Comparison of ENCODE assay signal across 30 cellular contexts in genomic region chr22:43878831-43879550, GRCh38. TPM values are rescaled to one million over a fixed set of nuclear protein-coding genes. Genes with fewer than 3 reads are reported as not detected.
"Had no signal": no experiment of that assay in that cellular context is flagged by ENCODE, and none has a peak within 500 bp of the region (broad histone marks: within the 10 kb centered on the region; RNA-seq: fewer than 3 reads in every experiment).

No MANE protein-coding gene starts in this region.

- H3K27me3 ChIP-seq: pancreas, vagina had no signal

- H3K4me1 Mint-ChIP-seq: activated CD4-positive, alpha-beta memory T cell treated with anti-CD3 and anti-CD28 coated beads, Interleukin-2, amount 10 ng/mL, durations not matched to agents 7 days and 5 days; activated CD4-positive, alpha-beta T cell treated with anti-CD3 and anti-CD28 coated beads, Interleukin-2, amount 10 ng/mL, durations not matched to agents 7 days and 5 days; mesothelial cell of epicardium; nephron progenitor cell had no signal

- H3K36me3 Mint-ChIP-seq: activated naive CD8-positive, alpha-beta T cell treated with anti-CD3 and anti-CD28 coated beads, Interleukin-2, amount 10 ng/mL, durations not matched to agents 7 days and 5 days; mesothelial cell of epicardium; naive B cell; stimulated activated effector memory CD8-positive, alpha-beta T cell treated with anti-CD3 and anti-CD28 coated beads, Interleukin-12 subunit alpha, Interleukin-12 subunit beta, amount 100 ng/mL, for 72 hours; type B pancreatic cell had no signal

- H3K4me3 Mint-ChIP-seq: activated CD4-positive, alpha-beta memory T cell treated with anti-CD3 and anti-CD28 coated beads, Interleukin-2, amount 10 ng/mL, durations not matched to agents 7 days and 5 days; activated CD4-positive, alpha-beta T cell treated with anti-CD3 and anti-CD28 coated beads, Interleukin-2, amount 10 ng/mL, durations not matched to agents 7 days and 5 days; activated naive CD8-positive, alpha-beta T cell treated with anti-CD3 and anti-CD28 coated beads, Interleukin-2, amount 10 ng/mL, durations not matched to agents 7 days and 5 days; mesothelial cell of epicardium; nephron progenitor cell; stimulated activated effector memory CD8-positive, alpha-beta T cell treated with anti-CD3 and anti-CD28 coated beads, Interleukin-12 subunit alpha, Interleukin-12 subunit beta, amount 100 ng/mL, for 72 hours; stimulated activated naive CD8-positive, alpha-beta T cell treated with anti-CD3 and anti-CD28 coated beads, Interleukin-15, Interleukin-2, amounts not matched to agents 100 ng/mL and 50 ng/mL, for 24 hours; T-helper 1 cell treated with Interleukin-12 subunit alpha and Interleukin-12 subunit beta and Interleukin-4 antibody, amounts not matched to agents 30 μg/mL and 1 μg/mL, for 36 hours; type B pancreatic cell had no signal

- H3K27ac ChIP-seq: brain microvascular endothelial cell, esophagus muscularis mucosa, foreskin keratinocyte, heart left ventricle, left ventricle myocardium inferior, pancreas, psoas muscle, vagina had no signal

- H3K9me3 Mint-ChIP-seq: activated CD4-positive, alpha-beta memory T cell treated with anti-CD3 and anti-CD28 coated beads, Interleukin-2, amount 10 ng/mL, durations not matched to agents 7 days and 5 days; activated CD4-positive, alpha-beta T cell treated with anti-CD3 and anti-CD28 coated beads, Interleukin-2, amount 10 ng/mL, durations not matched to agents 7 days and 5 days; activated naive CD8-positive, alpha-beta T cell treated with anti-CD3 and anti-CD28 coated beads, Interleukin-2, amount 10 ng/mL, durations not matched to agents 7 days and 5 days; activated T-helper 2 cell treated with anti-CD3 and anti-CD28 coated beads, Interferon-gamma antibody, Interleukin-2, Interleukin-4, amounts not matched to agents 10 μg/mL and 5 μg/mL and 100 μg/mL, durations not matched to agents 14 hours and 24 hours and 36 hours; mesothelial cell of epicardium; nephron progenitor cell; stimulated activated effector memory CD8-positive, alpha-beta T cell treated with anti-CD3 and anti-CD28 coated beads, Interleukin-12 subunit alpha, Interleukin-12 subunit beta, amount 100 ng/mL, for 72 hours; stimulated activated naive CD8-positive, alpha-beta T cell treated with anti-CD3 and anti-CD28 coated beads, Interleukin-15, Interleukin-2, amounts not matched to agents 100 ng/mL and 50 ng/mL, for 24 hours; T-helper 1 cell treated with Interleukin-12 subunit alpha and Interleukin-12 subunit beta and Interleukin-4 antibody, amounts not matched to agents 30 μg/mL and 1 μg/mL, for 36 hours; type B pancreatic cell had no signal

- H3K4me1 ChIP-seq: esophagus muscularis mucosa, foreskin keratinocyte, heart left ventricle, left ventricle myocardium inferior, pancreas, psoas muscle, vagina had no signal

- DNase-seq: activated CD4-positive, alpha-beta memory T cell treated with anti-CD3 and anti-CD28 coated beads, Interleukin-2, amount 10 ng/mL, durations not matched to agents 7 days and 5 days; activated CD4-positive, alpha-beta T cell treated with anti-CD3 and anti-CD28 coated beads for 1 hour; activated CD4-positive, alpha-beta T cell treated with anti-CD3 and anti-CD28 coated beads, Interleukin-2, amount 10 ng/mL, durations not matched to agents 7 days and 5 days; activated naive CD8-positive, alpha-beta T cell treated with anti-CD3 and anti-CD28 coated beads, Interleukin-2, amount 10 ng/mL, durations not matched to agents 7 days and 5 days; activated T-cell treated with anti-CD3 and anti-CD28 coated beads, Interleukin-2, amount 50 U/mL, for 48 hours; brain microvascular endothelial cell; caudate nucleus; foreskin keratinocyte; heart left ventricle; hypothalamus; left ventricle myocardium inferior; mammary epithelial cell; naive B cell; nephron progenitor cell; stimulated activated CD4-positive, alpha-beta T cell treated with anti-CD3 and anti-CD28 coated beads, Interleukin-4, amount 100 ng/mL, for 24 hours; substantia nigra; SW 1271; T1000 had no signal

- H3K27ac Mint-ChIP-seq: activated CD4-positive, alpha-beta memory T cell treated with anti-CD3 and anti-CD28 coated beads, Interleukin-2, amount 10 ng/mL, durations not matched to agents 7 days and 5 days; activated CD4-positive, alpha-beta T cell treated with anti-CD3 and anti-CD28 coated beads, Interleukin-2, amount 10 ng/mL, durations not matched to agents 7 days and 5 days; activated naive CD8-positive, alpha-beta T cell treated with anti-CD3 and anti-CD28 coated beads, Interleukin-2, amount 10 ng/mL, durations not matched to agents 7 days and 5 days; activated T-helper 2 cell treated with anti-CD3 and anti-CD28 coated beads, Interferon-gamma antibody, Interleukin-2, Interleukin-4, amounts not matched to agents 10 μg/mL and 5 μg/mL and 100 μg/mL, durations not matched to agents 14 hours and 24 hours and 36 hours; mesothelial cell of epicardium; nephron progenitor cell; stimulated activated effector memory CD8-positive, alpha-beta T cell treated with anti-CD3 and anti-CD28 coated beads, Interleukin-12 subunit alpha, Interleukin-12 subunit beta, amount 100 ng/mL, for 72 hours; stimulated activated naive CD8-positive, alpha-beta T cell treated with anti-CD3 and anti-CD28 coated beads, Interleukin-15, Interleukin-2, amounts not matched to agents 100 ng/mL and 50 ng/mL, for 24 hours; T-helper 1 cell treated with Interleukin-12 subunit alpha and Interleukin-12 subunit beta and Interleukin-4 antibody, amounts not matched to agents 30 μg/mL and 1 μg/mL, for 36 hours; type B pancreatic cell had no signal

- H3K36me3 ChIP-seq: brain microvascular endothelial cell, esophagus muscularis mucosa, heart left ventricle, left ventricle myocardium inferior, pancreas, vagina had no signal

- H3K9me3 ChIP-seq: esophagus muscularis mucosa, heart left ventricle, left ventricle myocardium inferior, pancreas, psoas muscle, vagina had no signal

- H3K4me3 ChIP-seq: esophagus muscularis mucosa, heart left ventricle, left ventricle myocardium inferior, pancreas, psoas muscle, vagina had no signal

- ATAC-seq: foreskin keratinocyte; pancreas; psoas muscle; stimulated activated effector memory CD8-positive, alpha-beta T cell treated with anti-CD3 and anti-CD28 coated beads, Interleukin-12 subunit alpha, Interleukin-12 subunit beta, amount 100 ng/mL, for 72 hours had no signal

RNA-seq across cellular contexts. Expression of gene PNPLA5, which starts 12.8 kb away (rescaled TPM):
- total RNA-seq: activated CD4-positive, alpha-beta memory T cell treated with anti-CD3 and anti-CD28 coated beads, Interleukin-2, amount 10 ng/mL, durations not matched to agents 7 days and 5 days; activated CD4-positive, alpha-beta T cell treated with anti-CD3 and anti-CD28 coated beads, Interleukin-2, amount 10 ng/mL, durations not matched to agents 7 days and 5 days; activated naive CD8-positive, alpha-beta T cell treated with anti-CD3 and anti-CD28 coated beads, Interleukin-2, amount 10 ng/mL, durations not matched to agents 7 days and 5 days; activated T-helper 2 cell treated with anti-CD3 and anti-CD28 coated beads, Interferon-gamma antibody, Interleukin-2, Interleukin-4, amounts not matched to agents 10 μg/mL and 5 μg/mL and 100 μg/mL, durations not matched to agents 14 hours and 24 hours and 36 hours; astrocyte; esophagus muscularis mucosa; heart left ventricle; left ventricle myocardium inferior; mesothelial cell of epicardium; pancreas; psoas muscle; skeletal muscle tissue; vagina had no signal
- polyA plus RNA-seq: heart left ventricle, pancreas had no signal

RNA-seq across cellular contexts. Expression of gene SULT4A1, which starts 16.7 kb away (rescaled TPM):
- total RNA-seq: activated CD4-positive, alpha-beta memory T cell treated with anti-CD3 and anti-CD28 coated beads, Interleukin-2, amount 10 ng/mL, durations not matched to agents 7 days and 5 days; activated CD4-positive, alpha-beta T cell treated with anti-CD3 and anti-CD28 coated beads, Interleukin-2, amount 10 ng/mL, durations not matched to agents 7 days and 5 days; activated naive CD8-positive, alpha-beta T cell treated with anti-CD3 and anti-CD28 coated beads, Interleukin-2, amount 10 ng/mL, durations not matched to agents 7 days and 5 days; activated T-helper 2 cell treated with anti-CD3 and anti-CD28 coated beads, Interferon-gamma antibody, Interleukin-2, Interleukin-4, amounts not matched to agents 10 μg/mL and 5 μg/mL and 100 μg/mL, durations not matched to agents 14 hours and 24 hours and 36 hours; foreskin keratinocyte; psoas muscle had no signal
- polyA plus RNA-seq: foreskin keratinocyte had no signal

RNA-seq across cellular contexts. Expression of gene PNPLA3, which starts 44.6 kb away (rescaled TPM):
- total RNA-seq: activated CD4-positive, alpha-beta T cell treated with anti-CD3 and anti-CD28 coated beads, Interleukin-2, amount 10 ng/mL, durations not matched to agents 7 days and 5 days; left ventricle myocardium inferior; vagina had no signal
